In genomic region chr20:16803965-16804792, GRCh38 we compare ENCODE assay signal across 8 cellular contexts. TPM values are rescaled to one million over a fixed set of nuclear protein-coding genes. Genes with fewer than 3 reads are reported as not detected.
A peak's percentile ranks its signal among the peaks of the same experiment; 100 is the strongest.
DNase-seq lines count a peak whose midpoint lies in the region; ATAC-seq and TF ChIP-seq lines count a peak whose summit lies in the region.

No MANE protein-coding gene starts in this region.

- peaks cover 4% of the 10 kb centered on the region for H3K27me3 ChIP-seq in fibroblast of lung (ENCODE audit: control insufficient read depth, insufficient read depth, low read length)

- TF ChIP-seq CTCF in fibroblast of lung (conservative IDR thresholded peaks at IDR 0.05 in 1 of 2, IDR thresholded peaks at IDR 0.05 in 1 of 2; ENCODE audit: low read depth in 1 of 2, low read length in 2 of 2) (peak; percentile 83 to 91), omental fat pad (IDR thresholded peaks at IDR 0.05) (peak in 1 of 3 donors; percentile 33)

- no peak overlapping the region for H3K9ac ChIP-seq in fibroblast of lung (ENCODE audit: insufficient read depth, low read length)

- DNase-seq in ELR (ENCODE audit: low read depth) (peak; percentile 54), NCI-H510A (lab: John Stamatoyannopoulos, UW) (peak; percentile 48), fibroblast of lung (ENCODE audit: low read depth in 2 of 2) (peak; percentile 33 to 46), omental fat pad (ENCODE audit: low spot score) (peak; percentile 44)
- peak; percentile 81 for DNase-seq in activated CD8-positive, alpha-beta memory T cell treated with anti-CD3 and anti-CD28 coated beads, Interleukin-2, amount 50 U/mL, for 48 hours

- H3K79me2 ChIP-seq in fibroblast of lung (ENCODE audit: control insufficient read depth, insufficient read depth, low read length), result no peaks in the 10 kb centered on the region

- no peaks in the 10 kb centered on the region for H4K20me1 ChIP-seq in fibroblast of lung (ENCODE audit: control insufficient read depth, extremely low read depth, insufficient read depth, low read length)

- no peaks in the 10 kb centered on the region for H3K4me1 ChIP-seq in fibroblast of lung (ENCODE audit: control insufficient read depth, extremely low read depth, insufficient read depth, low read length)

- H3K4me2 ChIP-seq in fibroblast of lung (ENCODE audit: extremely low read depth, insufficient read depth, low read length), result no peak overlapping the region

- no peaks in the 10 kb centered on the region for H3K9me3 ChIP-seq in fibroblast of lung (ENCODE audit: control insufficient read depth, insufficient read depth, low read depth, low read length)

- no peaks in the 10 kb centered on the region for H3K36me3 ChIP-seq in fibroblast of lung (ENCODE audit: control insufficient read depth, insufficient read depth, low read length)

- no peak overlapping the region for H3K27ac ChIP-seq in fibroblast of lung (ENCODE audit: insufficient read depth, low read length)

- H3K4me3 ChIP-seq in fibroblast of lung (replicated peaks in 1 of 4; ENCODE audit: control extremely low read depth in 1 of 4, insufficient read depth in 1 of 4, low read depth in 3 of 4, low read length in 4 of 4), result no peak overlapping the region

- ATAC-seq in HG03159 (IDR thresholded peaks at IDR 0.05; ENCODE audit: unreplicated experiment) (peak; percentile 71), omental fat pad (ENCODE audit: low FRiP score) (no peak), HG03342 (IDR thresholded peaks at IDR 0.05; ENCODE audit: unreplicated experiment) (no peak), HG02678 (IDR thresholded peaks at IDR 0.05; ENCODE audit: unreplicated experiment) (no peak)

- no peak overlapping the region for H2AFZ ChIP-seq in fibroblast of lung (ENCODE audit: low read length)

RNA-seq across cellular contexts. Expression of gene OTOR, which starts 56.0 kb away (rescaled TPM):
- total RNA-seq in fibroblast of lung (not detected in 2 replicates), omental fat pad (not detected)
- polyA plus RNA-seq in fibroblast of lung, result not detected in 2 replicates
- not detected in 2 replicates for polyA plus RNA-seq in fibroblast of lung (2012)
- polyA minus RNA-seq in fibroblast of lung (ENCODE audit: low replicate concordance), result not detected in 2 replicates
